ENCODE assay signal across 8 cellular contexts in the genomic region with DNA sequence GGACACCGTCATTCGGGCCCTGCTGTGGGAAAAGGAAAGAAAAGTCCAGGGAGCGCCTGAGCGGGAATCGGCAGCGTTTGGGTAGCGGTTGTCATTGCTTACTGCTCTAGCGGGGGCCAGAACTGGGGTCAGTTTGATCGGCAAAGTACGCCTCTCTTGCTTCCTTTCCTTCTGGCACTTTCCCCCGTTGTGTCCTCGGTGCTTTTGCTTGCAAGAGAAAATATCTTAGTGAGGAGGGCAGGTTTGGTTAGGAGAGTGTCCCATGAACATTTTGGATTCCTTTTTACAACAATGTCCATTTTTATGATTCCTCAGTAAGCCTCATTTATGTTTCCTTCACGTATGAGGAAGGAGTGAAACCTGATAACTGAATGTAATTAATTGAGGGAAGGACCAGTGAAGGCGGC. TPM values are rescaled to one million over a fixed set of nuclear protein-coding genes. Genes with fewer than 3 reads are reported as not detected.
A peak's percentile ranks its signal among the peaks of the same experiment; 100 is the strongest.
DNase-seq lines count a peak whose midpoint lies in the region; ATAC-seq, FAIRE-seq and TF ChIP-seq lines count a peak whose summit lies in the region.

No MANE protein-coding gene starts in this region.

- TF ChIP-seq CTCF in astrocyte of the cerebellum (IDR thresholded peaks at IDR 0.05; ENCODE audit: low read depth, low read length, missing control alignments) (no peak), lower lobe of right lung (IDR thresholded peaks at IDR 0.05) (no peak), GM20000 (IDR thresholded peaks at IDR 0.05; ENCODE audit: extremely low read depth, missing control alignments) (no peak)

- no peaks in the 10 kb centered on the region for H3K27me3 ChIP-seq in CD4-positive, alpha-beta memory T cell (ENCODE audit: insufficient read depth, low read length)
- no peaks in the 10 kb centered on the region for H3K27me3 ChIP-seq in lower lobe of right lung (ENCODE audit: low read depth)

- in situ Hi-C loops in astrocyte of the cerebellum (cut with HindIII; ENCODE audit: low sequenced_read_pairs) = no loop called here

- H3K27me3 Mint-ChIP-seq in CD4-positive, alpha-beta memory T cell = no peaks in the 10 kb centered on the region
- no peaks in the 10 kb centered on the region for H3K27me3 Mint-ChIP-seq in IgD-negative memory B cell

- H3K36me3 Mint-ChIP-seq in CD4-positive, alpha-beta memory T cell = peaks cover 17 to 34% of the 10 kb centered on the region in 2 donors
- no peaks in the 10 kb centered on the region for H3K36me3 Mint-ChIP-seq in IgD-negative memory B cell

- H3K9me3 ChIP-seq in CD4-positive, alpha-beta memory T cell (ENCODE audit: control insufficient read depth in 1 of 2, low read length in 2 of 2) = no peaks in the 10 kb centered on the region
- no peaks in the 10 kb centered on the region for H3K9me3 ChIP-seq in lower lobe of right lung

- CTCF ChIA-PET in CD4-positive, alpha-beta memory T cell (lab: Charles Lee; ENCODE audit: partially characterized antibody) = no interaction called here

- no peaks in the 10 kb centered on the region for H3K9me3 Mint-ChIP-seq in CD4-positive, alpha-beta memory T cell
- H3K9me3 Mint-ChIP-seq in IgD-negative memory B cell = no peaks in the 10 kb centered on the region

- DNase-seq in CD4-positive, alpha-beta memory T cell = no peak
- DNase-seq in astrocyte of the cerebellum (ENCODE audit: low read depth) (no peak), lower lobe of right lung (no peak), urothelium cell line (ENCODE audit: low spot score) (no peak), NCI-H187 (lab: John Stamatoyannopoulos, UW) (no peak), GM20000 (ENCODE audit: low spot score) (no peak)

- peaks cover 14% of the 10 kb centered on the region for H3K36me3 ChIP-seq in CD4-positive, alpha-beta memory T cell (ENCODE audit: insufficient read depth, low read length)
- H3K36me3 ChIP-seq in lower lobe of right lung = peaks cover 20% of the 10 kb centered on the region

- peak overlapping the region; percentile 25 to 79 for H3K4me3 ChIP-seq in CD4-positive, alpha-beta memory T cell (ENCODE audit: low read length in 2 of 2)
- peak overlapping the region; percentile 81 for H3K4me3 ChIP-seq in astrocyte of the cerebellum (ENCODE audit: low read depth, low read length)
- H3K4me3 ChIP-seq in lower lobe of right lung = peak overlapping the region; percentile 89

- H3K4me3 Mint-ChIP-seq in CD4-positive, alpha-beta memory T cell = peak overlapping the region; percentile 88 to 94 (median 90)
- peak overlapping the region; percentile 84 to 95 (median 90) for H3K4me3 Mint-ChIP-seq in IgD-negative memory B cell

- POLR2A ChIA-PET in CD4-positive, alpha-beta memory T cell (lab: Charles Lee; ENCODE audit: partially characterized antibody) = interaction anchor here (3.9 kb wide), 1 partner anchor 58 kb away, joined by 41 read pairs; a partner anchor contains a TSS

- peak; percentile 55 for FAIRE-seq in urothelium cell line (lab: Jason Lieb, UNC)

- no peak for ATAC-seq in lower lobe of right lung
- no peak for ATAC-seq in HG02763 (IDR thresholded peaks at IDR 0.05; ENCODE audit: unreplicated experiment)

- peaks cover 16 to 34% (median 25%) of the 10 kb centered on the region in 4 donors for H3K4me1 Mint-ChIP-seq in CD4-positive, alpha-beta memory T cell
- peaks cover 13 to 19% (median 15%) of the 10 kb centered on the region in 3 donors for H3K4me1 Mint-ChIP-seq in IgD-negative memory B cell

- H3K27ac ChIP-seq in CD4-positive, alpha-beta memory T cell (ENCODE audit: low read depth, low read length) = peak overlapping the region; percentile 55
- peak overlapping the region; percentile 78 for H3K27ac ChIP-seq in lower lobe of right lung

- H3K27ac Mint-ChIP-seq in CD4-positive, alpha-beta memory T cell = peak overlapping the region; percentile 61 to 89 (median 85)
- peak overlapping the region in 2 of 3 donors; percentile 21 to 73 for H3K27ac Mint-ChIP-seq in IgD-negative memory B cell

- H3K4me1 ChIP-seq in CD4-positive, alpha-beta memory T cell (ENCODE audit: insufficient read depth, low read length) = peaks cover 16% of the 10 kb centered on the region
- H3K4me1 ChIP-seq in lower lobe of right lung = peaks cover 16% of the 10 kb centered on the region

- intact Hi-C loops in CD4-positive, alpha-beta memory T cell (cut with micrococcal nuclease) = loop anchor here (5.0 kb wide), 1 partner anchor 256 kb away; a partner anchor contains a TSS
- intact Hi-C loops in lower lobe of right lung (cut with DNase I) = no loop called here

RNA-seq across cellular contexts. Expression of a gene that starts 0.7 kb away (rescaled TPM):
- total RNA-seq in CD4-positive, alpha-beta memory T cell = 10 to 100 TPM; 22.6 to 29.6 TPM
- polyA plus RNA-seq in CD4-positive, alpha-beta memory T cell = 1 to 10 TPM; 6.1 to 9.9 TPM
- 14.3 TPM for polyA plus RNA-seq in IgD-negative memory B cell
- total RNA-seq in lower lobe of right lung = 23.6 TPM

RNA-seq across cellular contexts. Expression of a gene that starts 58.1 kb away (rescaled TPM):
- total RNA-seq in CD4-positive, alpha-beta memory T cell = 10 to 100 TPM; 42.5 to 45.0 TPM
- 10 to 100 TPM in 1 of 2 donors, 1 to 10 TPM in 1; 3.7 to 10.6 TPM for polyA plus RNA-seq in CD4-positive, alpha-beta memory T cell
- 9.8 TPM for polyA plus RNA-seq in IgD-negative memory B cell
- total RNA-seq in lower lobe of right lung = 41.9 TPM
